Comparison of ENCODE assay signal across 10 cellular contexts in the genomic region with DNA sequence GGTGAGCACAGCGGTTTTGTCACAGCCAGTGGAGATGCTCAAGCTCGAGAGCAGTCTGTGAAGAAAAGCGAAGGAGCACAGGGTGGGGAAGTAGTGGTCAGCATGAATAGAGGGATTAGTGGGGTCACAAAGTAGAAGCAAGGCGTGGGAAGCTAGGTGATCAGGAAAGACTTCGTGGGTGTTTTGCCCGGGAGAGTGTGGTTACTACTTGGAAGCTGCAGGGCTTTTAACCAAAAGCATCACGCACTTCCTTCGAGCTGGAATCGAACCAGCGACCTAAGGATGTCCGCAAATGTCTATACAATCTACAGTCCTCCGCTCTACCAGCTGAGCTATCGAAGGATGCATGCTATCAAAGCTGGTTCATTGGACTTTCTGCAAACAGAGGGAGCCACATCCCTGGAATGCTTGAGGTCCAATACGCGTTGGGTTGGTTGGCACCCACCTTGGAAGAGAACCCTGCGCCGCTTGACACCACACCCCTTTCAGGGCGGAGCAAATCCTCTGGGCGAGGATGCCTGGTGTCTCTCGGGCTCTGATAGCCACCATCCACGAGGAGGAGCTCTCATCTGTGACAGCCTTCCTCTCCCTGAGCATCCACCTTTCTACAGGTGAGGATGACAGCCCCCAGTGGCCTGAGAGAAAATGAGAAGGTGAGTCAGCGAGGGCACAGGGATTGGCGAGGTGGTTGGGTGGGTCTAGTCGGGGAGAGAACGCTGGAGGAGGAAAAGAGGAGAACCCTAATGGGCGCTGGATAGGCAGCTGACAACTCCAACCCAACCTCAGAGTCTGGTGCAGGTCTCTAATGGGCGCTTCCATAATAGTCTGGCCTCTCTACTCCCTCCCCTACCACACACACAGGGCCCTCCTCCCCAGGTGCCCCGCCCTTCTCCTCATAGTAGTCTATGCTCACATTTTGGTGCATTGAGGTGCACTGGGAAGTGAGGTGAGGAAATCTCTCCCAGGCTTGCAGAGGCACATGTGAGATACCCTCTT. TPM values are rescaled to one million over a fixed set of nuclear protein-coding genes. Genes with fewer than 3 reads are reported as not detected.
DNase-seq lines count a peak whose midpoint lies in the region; ATAC-seq and TF ChIP-seq lines count a peak whose summit lies in the region.
"Had no signal": no experiment of that assay in that cellular context is flagged by ENCODE, and none has a peak within 500 bp of the region (broad histone marks: within the 10 kb centered on the region; RNA-seq: fewer than 3 reads in every experiment).

No MANE protein-coding gene starts in this region.

- ATAC-seq in activated CD8-positive, alpha-beta memory T cell treated with anti-CD3 and anti-CD28 coated beads, Interleukin-2, amount 10 ng/mL, durations not matched to agents 7 days and 5 days: peak; percentile 50
- ATAC-seq in central memory CD8-positive, alpha-beta T cell (replicated peaks; ENCODE audit: extremely low read depth, poor library complexity, severe bottlenecking): peak; percentile 20
- ATAC-seq in HG03025 (IDR thresholded peaks at IDR 0.05; ENCODE audit: low FRiP score, unreplicated experiment) (no peak), HG02885 (IDR thresholded peaks at IDR 0.05; ENCODE audit: poor library complexity, unreplicated experiment) (no peak)

- peaks cover 36% of the 10 kb centered on the region for H3K4me1 Mint-ChIP-seq in activated CD8-positive, alpha-beta memory T cell treated with anti-CD3 and anti-CD28 coated beads, Interleukin-2, amount 10 ng/mL, durations not matched to agents 7 days and 5 days
- peaks cover 36% of the 10 kb centered on the region for H3K4me1 Mint-ChIP-seq in central memory CD8-positive, alpha-beta T cell
- peaks cover 1% of the 10 kb centered on the region for H3K4me1 Mint-ChIP-seq in progenitor cell of endocrine pancreas (ENCODE audit: low read depth)

- H3K36me3 Mint-ChIP-seq in activated CD8-positive, alpha-beta memory T cell treated with anti-CD3 and anti-CD28 coated beads, Interleukin-2, amount 10 ng/mL, durations not matched to agents 7 days and 5 days: no peaks in the 10 kb centered on the region
- H3K36me3 Mint-ChIP-seq in central memory CD8-positive, alpha-beta T cell (ENCODE audit: insufficient read depth): peaks cover 8% of the 10 kb centered on the region
- no peaks in the 10 kb centered on the region for H3K36me3 Mint-ChIP-seq in progenitor cell of endocrine pancreas (ENCODE audit: insufficient read depth)

- H3K9me3 Mint-ChIP-seq in activated CD8-positive, alpha-beta memory T cell treated with anti-CD3 and anti-CD28 coated beads, Interleukin-2, amount 10 ng/mL, durations not matched to agents 7 days and 5 days (ENCODE audit: low read depth): no peaks in the 10 kb centered on the region
- no peaks in the 10 kb centered on the region for H3K9me3 Mint-ChIP-seq in central memory CD8-positive, alpha-beta T cell
- no peaks in the 10 kb centered on the region for H3K9me3 Mint-ChIP-seq in progenitor cell of endocrine pancreas (ENCODE audit: low read depth)

- peak; percentile 33 for TF ChIP-seq CTCF in progenitor cell of endocrine pancreas (IDR thresholded peaks at IDR 0.05; ENCODE audit: unreplicated experiment)

- no peak for DNase-seq in activated CD8-positive, alpha-beta memory T cell treated with anti-CD3 and anti-CD28 coated beads, Interleukin-2, amount 10 ng/mL, durations not matched to agents 7 days and 5 days
- DNase-seq in activated CD8-positive, alpha-beta memory T cell treated with anti-CD3 and anti-CD28 coated beads, Interleukin-2, amount 50 U/mL, for 4 hours: no peak
- DNase-seq in NCI-H1930 (lab: John Stamatoyannopoulos, UW) (peak; percentile 27 to 52), progenitor cell of endocrine pancreas (ENCODE audit: low spot score, unreplicated experiment) (no peak), inferior parietal cortex (ENCODE audit: extremely low spot score) (no peak)
- no peak for DNase-seq in central memory CD8-positive, alpha-beta T cell (ENCODE audit: low spot score in 2 of 2)

- no peak overlapping the region for H3K4me3 Mint-ChIP-seq in activated CD8-positive, alpha-beta memory T cell treated with anti-CD3 and anti-CD28 coated beads, Interleukin-2, amount 10 ng/mL, durations not matched to agents 7 days and 5 days
- H3K4me3 Mint-ChIP-seq in central memory CD8-positive, alpha-beta T cell: no peak overlapping the region
- no peak overlapping the region for H3K4me3 Mint-ChIP-seq in progenitor cell of endocrine pancreas (ENCODE audit: low read depth)

- peaks cover 72% of the 10 kb centered on the region for H3K27me3 Mint-ChIP-seq in activated CD8-positive, alpha-beta memory T cell treated with anti-CD3 and anti-CD28 coated beads, Interleukin-2, amount 10 ng/mL, durations not matched to agents 7 days and 5 days
- peaks cover 72% of the 10 kb centered on the region for H3K27me3 Mint-ChIP-seq in central memory CD8-positive, alpha-beta T cell
- peaks cover 87% of the 10 kb centered on the region for H3K27me3 Mint-ChIP-seq in progenitor cell of endocrine pancreas

- CTCF ChIA-PET in activated CD8-positive, alpha-beta memory T cell treated with anti-CD3 and anti-CD28 coated beads, Interleukin-2, amount 10 ng/mL, durations not matched to agents 7 days and 5 days (lab: Charles Lee): interaction anchor here (1.2 to 11.5 kb wide), 7 partner anchors 12 to 313 kb away, joined by 3 to 163 read pairs (median 3); partner anchors contain the start of genes ANG and RNASE4

- H3K27ac Mint-ChIP-seq in activated CD8-positive, alpha-beta memory T cell treated with anti-CD3 and anti-CD28 coated beads, Interleukin-2, amount 10 ng/mL, durations not matched to agents 7 days and 5 days: no peak overlapping the region
- H3K27ac Mint-ChIP-seq in central memory CD8-positive, alpha-beta T cell (ENCODE audit: low read depth): peak overlapping the region; percentile 11
- no peak overlapping the region for H3K27ac Mint-ChIP-seq in progenitor cell of endocrine pancreas

RNA-seq across cellular contexts. Expression of gene OR6S1, which starts 16.0 kb away (rescaled TPM):
- not detected for total RNA-seq in activated CD8-positive, alpha-beta memory T cell treated with anti-CD3 and anti-CD28 coated beads, Interleukin-2, amount 10 ng/mL, durations not matched to agents 7 days and 5 days
- total RNA-seq in progenitor cell of endocrine pancreas: not detected in 2 replicates
- total RNA-seq: astrocyte, mesenteric fat pad had no signal

RNA-seq across cellular contexts. Expression of gene RNASE4, which starts 26.8 kb away (rescaled TPM):
- 1 to 10 TPM in 1 of 2 experiments, under 1 TPM in 1; 0.75 to 2.1 TPM for total RNA-seq in activated CD8-positive, alpha-beta memory T cell treated with anti-CD3 and anti-CD28 coated beads, Interleukin-2, amount 10 ng/mL, durations not matched to agents 7 days and 5 days
- 5.7 TPM in 2 replicates for total RNA-seq in progenitor cell of endocrine pancreas

RNA-seq across cellular contexts. Expression of gene ANG, which starts 31.1 kb away (rescaled TPM):
- 1 to 10 TPM; 1.5 to 2.5 TPM for total RNA-seq in activated CD8-positive, alpha-beta memory T cell treated with anti-CD3 and anti-CD28 coated beads, Interleukin-2, amount 10 ng/mL, durations not matched to agents 7 days and 5 days
- total RNA-seq in progenitor cell of endocrine pancreas: 8.0 and 8.3 TPM in 2 replicates

Comparison
In these comparisons a context has a peak if more than half of its experiments do, and no peak if none do; other contexts are left out.
1. ATAC-seq: peak in activated CD8-positive, alpha-beta memory T cell treated with anti-CD3 and anti-CD28 coated beads, Interleukin-2, amount 10 ng/mL, durations not matched to agents 7 days and 5 days (single experiment) and central memory CD8-positive, alpha-beta T cell (single experiment); none in HG03025 (single experiment) and HG02885 (single experiment).
2. DNase-seq: peak in NCI-H1930 (2 of 2); none in activated CD8-positive, alpha-beta memory T cell treated with anti-CD3 and anti-CD28 coated beads, Interleukin-2, amount 10 ng/mL, durations not matched to agents 7 days and 5 days (single experiment), activated CD8-positive, alpha-beta memory T cell treated with anti-CD3 and anti-CD28 coated beads, Interleukin-2, amount 50 U/mL, for 4 hours (single experiment), central memory CD8-positive, alpha-beta T cell (0 of 2), progenitor cell of endocrine pancreas (single experiment) and inferior parietal cortex (single experiment).